ENCODE assay signal across 21 cellular contexts in genomic region chrX:15451913-15452312, GRCh38. TPM values are rescaled to one million over a fixed set of nuclear protein-coding genes. Genes with fewer than 3 reads are reported as not detected.
DNase-seq lines count a peak whose midpoint lies in the region; ATAC-seq and TF ChIP-seq lines count a peak whose summit lies in the region.
"Had no signal": no experiment of that assay in that cellular context is flagged by ENCODE, and none has a peak within 500 bp of the region (broad histone marks: within the 10 kb centered on the region; RNA-seq: fewer than 3 reads in every experiment).

No MANE protein-coding gene starts in this region.

- H3K4me3 ChIP-seq in AG10803 (ENCODE audit: low read length) (no peak overlapping the region), epithelial cell of esophagus (ENCODE audit: low read length) (no peak overlapping the region), right cardiac atrium (ENCODE audit: low read length) (no peak overlapping the region), suprapubic skin (no peak overlapping the region)
- H3K4me3 ChIP-seq: heart right ventricle, neural progenitor cell had no signal

- TF ChIP-seq POLR2A in suprapubic skin (IDR thresholded peaks at IDR 0.05), result no peak

- ATAC-seq in right cardiac atrium (no peak), GM21447 (IDR thresholded peaks at IDR 0.05; ENCODE audit: unreplicated experiment) (no peak)
- ATAC-seq: activated naive CD8-positive, alpha-beta T cell treated with anti-CD3 and anti-CD28 coated beads, Interleukin-2, amount 50 U/mL, for 24 hours had no signal

- H3K27me3 ChIP-seq in right cardiac atrium (ENCODE audit: control insufficient read depth, insufficient read depth) (no peaks in the 10 kb centered on the region), suprapubic skin (no peaks in the 10 kb centered on the region)
- H3K27me3 ChIP-seq: neural progenitor cell had no signal

- H3K27ac ChIP-seq in right cardiac atrium (ENCODE audit: low read length) (no peak overlapping the region), suprapubic skin (no peak overlapping the region)
- H3K27ac ChIP-seq: heart right ventricle, neural progenitor cell had no signal

- H3K4me1 ChIP-seq in right cardiac atrium (ENCODE audit: control insufficient read depth, insufficient read depth, low read length), result no peaks in the 10 kb centered on the region
- no peaks in the 10 kb centered on the region for H3K4me1 ChIP-seq in suprapubic skin

- WGBS in right cardiac atrium, result 79% methylated on average over 1 of the region's 1 CpG
- WGBS in suprapubic skin, result 45% methylated on average over 1 of the region's 1 CpG

- no peaks in the 10 kb centered on the region for H3K36me3 ChIP-seq in suprapubic skin
- H3K36me3 ChIP-seq: neural progenitor cell had no signal

- TF ChIP-seq CTCF in AG10803 (conservative IDR thresholded peaks at IDR 0.05; ENCODE audit: low read length) (no peak), epithelial cell of esophagus (IDR thresholded peaks at IDR 0.05; ENCODE audit: insufficient read depth, low read depth, low read length, missing control alignments) (no peak), suprapubic skin (IDR thresholded peaks at IDR 0.05) (no peak)

- no peak for TF ChIP-seq EP300 in suprapubic skin (IDR thresholded peaks at IDR 0.05)

- DNase-seq in AG10803 (ENCODE audit: low read depth) (peak; percentile 43), NCI-H69 (lab: John Stamatoyannopoulos, UW) (peak; percentile 51), epithelial cell of esophagus (ENCODE audit: low read depth) (peak; percentile 32), right cardiac atrium (peak; percentile 33 to 61 (median 50)), suprapubic skin (ENCODE audit: low spot score in 2 of 2) (no peak), NCI-H2196 (lab: John Stamatoyannopoulos, UW; ENCODE audit: unreplicated experiment) (no peak)
- DNase-seq in activated CD4-positive, alpha-beta T cell treated with anti-CD3 and anti-CD28 coated beads for 4 hours, result no peak
- DNase-seq: activated CD4-positive, alpha-beta T cell treated with anti-CD3 and anti-CD28 coated beads, Interleukin-2, amount 50 U/mL, for 1 hour; activated CD8-positive, alpha-beta memory T cell treated with anti-CD3 and anti-CD28 coated beads, Interleukin-2, amount 50 U/mL, for 4 hours; activated naive CD8-positive, alpha-beta T cell treated with anti-CD3 and anti-CD28 coated beads, Interleukin-2, amount 50 U/mL, for 24 hours; caudate nucleus; erythroblast; GDM1; NCI-H2107; stimulated activated CD4-positive, alpha-beta T cell treated with anti-CD3 and anti-CD28 coated beads, Interleukin-12 subunit alpha, Interleukin-12 subunit beta, amount 100 ng/mL, for 4 hours had no signal

- intact Hi-C loops in right cardiac atrium (cut with DNase I), result no loop called here

- H3K9me3 ChIP-seq in right cardiac atrium (ENCODE audit: control insufficient read depth, low read length) (no peaks in the 10 kb centered on the region), suprapubic skin (no peaks in the 10 kb centered on the region)
- H3K9me3 ChIP-seq: heart right ventricle had no signal

RNA-seq across cellular contexts. Expression of gene PIR, which starts 41.2 kb away (rescaled TPM):
- total RNA-seq in right cardiac atrium (10 to 100 TPM; 13.4 to 18.7 (median 14.7) TPM), suprapubic skin (10 to 100 TPM in 3 of 4 donors, 1 to 10 TPM in 1; 4.4 to 24.4 (median 14.7) TPM)
- polyA plus RNA-seq in right cardiac atrium, result 15.9 TPM

RNA-seq across cellular contexts. Expression of gene BMX, which starts 48.7 kb away (rescaled TPM):
- total RNA-seq in right cardiac atrium (10 to 100 TPM in 2 of 4 donors, 1 to 10 TPM in 2; 5.9 to 16.3 (median 9.5) TPM), suprapubic skin (1 to 10 TPM in 3 of 4 donors, under 1 TPM in 1; 0.45 to 1.9 (median 1.5) TPM)
- polyA plus RNA-seq in right cardiac atrium, result 4.7 TPM
- total RNA-seq: A673; activated T-helper 2 cell treated with anti-CD3 and anti-CD28 coated beads, Interferon-gamma antibody, Interleukin-2, Interleukin-4, amounts not matched to agents 10 μg/mL and 5 μg/mL and 100 μg/mL, durations not matched to agents 14 hours and 24 hours and 36 hours; T-helper 1 cell treated with Interleukin-12 subunit alpha and Interleukin-12 subunit beta and Interleukin-4 antibody, amounts not matched to agents 30 ng/mL and 1 ng/mL, for 36 hours had no signal

Comparison
In these comparisons a context has a peak if more than half of its experiments do, and no peak if none do; other contexts are left out.
1. DNase-seq: peak in AG10803 (single experiment), NCI-H69 (single experiment), epithelial cell of esophagus (single experiment) and right cardiac atrium (3 of 3); none in activated CD4-positive, alpha-beta T cell treated with anti-CD3 and anti-CD28 coated beads for 4 hours (0 of 2), suprapubic skin (0 of 2) and NCI-H2196 (single experiment).